1 cellular context compared by ENCODE assay signal in the genomic region with DNA sequence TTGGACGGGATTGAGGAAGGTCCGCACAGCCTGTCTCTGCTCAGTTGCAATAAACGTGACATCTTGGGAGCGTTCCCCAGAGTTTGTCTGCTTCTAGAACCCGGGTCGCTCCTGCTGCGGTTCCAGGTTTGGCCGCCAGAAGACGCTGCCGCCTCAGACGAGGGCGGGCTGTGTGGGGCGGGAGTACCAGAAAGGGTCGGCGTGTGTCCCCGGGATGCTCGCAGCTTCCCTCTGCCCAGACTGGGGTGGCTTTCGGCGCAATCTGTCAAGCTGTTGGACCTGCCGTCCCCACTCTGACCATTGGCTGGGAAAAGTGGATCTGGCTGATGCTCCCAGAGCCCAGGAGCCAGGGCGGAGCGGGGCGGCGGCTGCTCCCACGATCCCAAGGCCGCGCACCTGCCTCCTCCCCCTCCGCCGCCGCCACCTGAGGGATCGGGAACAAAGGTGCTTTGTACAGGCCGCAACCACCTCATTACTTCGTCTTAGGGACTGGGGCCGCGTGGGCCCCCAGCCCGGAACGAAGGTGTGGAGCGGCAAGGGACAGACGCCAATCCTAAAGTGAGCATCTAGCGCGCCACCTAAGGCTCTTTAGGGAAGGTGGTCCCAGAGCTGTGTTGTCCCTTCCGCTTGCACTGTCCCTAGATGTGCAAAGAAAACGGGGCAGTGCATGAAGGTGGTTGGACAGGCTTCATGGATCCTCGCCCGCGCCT.
TF ChIP-seq lines count a peak whose summit lies in the region.

No MANE protein-coding gene starts in this region.

TF ChIP-seq in HepG2, 621 proteins besides CTCF, POLR2A, EP300 and RAD21 (continued from another document and continues in another):
- TF ChIP-seq, protein P1, sequence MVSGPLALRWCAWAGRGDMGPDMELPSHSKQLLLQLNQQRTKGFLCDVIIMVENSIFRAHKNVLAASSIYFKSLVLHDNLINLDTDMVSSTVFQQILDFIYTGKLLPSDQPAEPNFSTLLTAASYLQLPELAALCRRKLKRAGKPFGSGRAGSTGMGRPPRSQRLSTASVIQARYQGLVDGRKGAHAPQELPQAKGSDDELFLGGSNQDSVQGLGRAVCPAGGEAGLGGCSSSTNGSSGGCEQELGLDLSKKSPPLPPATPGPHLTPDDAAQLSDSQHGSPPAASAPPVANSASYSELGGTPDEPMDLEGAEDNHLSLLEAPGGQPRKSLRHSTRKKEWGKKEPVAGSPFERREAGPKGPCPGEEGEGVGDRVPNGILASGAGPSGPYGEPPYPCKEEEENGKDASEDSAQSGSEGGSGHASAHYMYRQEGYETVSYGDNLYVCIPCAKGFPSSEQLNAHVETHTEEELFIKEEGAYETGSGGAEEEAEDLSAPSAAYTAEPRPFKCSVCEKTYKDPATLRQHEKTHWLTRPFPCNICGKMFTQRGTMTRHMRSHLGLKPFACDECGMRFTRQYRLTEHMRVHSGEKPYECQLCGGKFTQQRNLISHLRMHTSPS (CRISPR knock-in tag; IDR thresholded peaks at IDR 0.05; ENCODE audit: low read depth) = no peak
- TF ChIP-seq JUNB (CRISPR knock-in tag; IDR thresholded peaks at IDR 0.05; ENCODE audit: borderline replicate concordance) = no peak
- TF ChIP-seq SAFB2 (CRISPR knock-in tag; IDR thresholded peaks at IDR 0.05; ENCODE audit: borderline replicate concordance, low read depth) = 0 out of 2 replicates have a peak, but pooled peaks have one; percentile 22
- TF ChIP-seq, protein P2, sequence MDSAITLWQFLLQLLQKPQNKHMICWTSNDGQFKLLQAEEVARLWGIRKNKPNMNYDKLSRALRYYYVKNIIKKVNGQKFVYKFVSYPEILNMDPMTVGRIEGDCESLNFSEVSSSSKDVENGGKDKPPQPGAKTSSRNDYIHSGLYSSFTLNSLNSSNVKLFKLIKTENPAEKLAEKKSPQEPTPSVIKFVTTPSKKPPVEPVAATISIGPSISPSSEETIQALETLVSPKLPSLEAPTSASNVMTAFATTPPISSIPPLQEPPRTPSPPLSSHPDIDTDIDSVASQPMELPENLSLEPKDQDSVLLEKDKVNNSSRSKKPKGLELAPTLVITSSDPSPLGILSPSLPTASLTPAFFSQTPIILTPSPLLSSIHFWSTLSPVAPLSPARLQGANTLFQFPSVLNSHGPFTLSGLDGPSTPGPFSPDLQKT (CRISPR knock-in tag; IDR thresholded peaks at IDR 0.05; ENCODE audit: borderline replicate concordance) = no peak
- TF ChIP-seq YY1 (IDR thresholded peaks at IDR 0.05; ENCODE audit: insufficient read depth, insufficient replicate concordance, low read depth, low read length) = peak; percentile 33
- TF ChIP-seq ZBTB20 (CRISPR knock-in tag; IDR thresholded peaks at IDR 0.05; ENCODE audit: borderline replicate concordance, low read depth) = no peak
- no peak for TF ChIP-seq ZNF333 (CRISPR knock-in tag; IDR thresholded peaks at IDR 0.05; ENCODE audit: borderline replicate concordance)
- TF ChIP-seq ZNF501 (CRISPR knock-in tag; IDR thresholded peaks at IDR 0.05) = peak; percentile 54
- no peak for TF ChIP-seq ELF4 (CRISPR knock-in tag; IDR thresholded peaks at IDR 0.05; ENCODE audit: borderline replicate concordance)
- TF ChIP-seq ZFY (CRISPR knock-in tag; IDR thresholded peaks at IDR 0.05) = no peak
- TF ChIP-seq ZNF777 (CRISPR knock-in tag; IDR thresholded peaks at IDR 0.05) = 0 out of 2 replicates have a peak, but pooled peaks have one; percentile 56
- TF ChIP-seq, protein P3, sequence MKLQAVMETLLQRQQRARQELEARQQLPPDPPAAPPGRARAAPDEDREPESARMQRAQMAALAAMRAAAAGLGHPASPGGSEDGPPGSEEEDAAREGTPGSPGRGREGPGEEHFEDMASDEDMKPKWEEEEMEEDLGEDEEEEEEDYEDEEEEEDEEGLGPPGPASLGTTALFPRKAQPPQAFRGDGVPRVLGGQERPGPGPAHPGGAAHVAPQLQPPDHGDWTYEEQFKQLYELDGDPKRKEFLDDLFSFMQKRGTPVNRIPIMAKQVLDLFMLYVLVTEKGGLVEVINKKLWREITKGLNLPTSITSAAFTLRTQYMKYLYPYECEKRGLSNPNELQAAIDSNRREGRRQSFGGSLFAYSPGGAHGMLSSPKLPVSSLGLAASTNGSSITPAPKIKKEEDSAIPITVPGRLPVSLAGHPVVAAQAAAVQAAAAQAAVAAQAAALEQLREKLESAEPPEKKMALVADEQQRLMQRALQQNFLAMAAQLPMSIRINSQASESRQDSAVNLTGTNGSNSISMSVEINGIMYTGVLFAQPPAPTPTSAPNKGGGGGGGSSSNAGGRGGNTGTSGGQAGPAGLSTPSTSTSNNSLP (IDR thresholded peaks at IDR 0.05; ENCODE audit: low read depth, low read length) = no peak
- 0 out of 2 replicates have a peak, but pooled peaks have one; percentile 35 for TF ChIP-seq ZNF263 (CRISPR knock-in tag; IDR thresholded peaks at IDR 0.05)
- TF ChIP-seq EED (CRISPR knock-in tag; IDR thresholded peaks at IDR 0.05) = 0 out of 2 replicates have a peak, but pooled peaks have one; percentile 21
- no peak for TF ChIP-seq PRPF4 (IDR thresholded peaks at IDR 0.05; ENCODE audit: low read depth, low read length, poor library complexity, severe bottlenecking)
- TF ChIP-seq CCDC6 (CRISPR knock-in tag; IDR thresholded peaks at IDR 0.05) = no peak
- no peak; the same call in 1 of the 2 replicates for TF ChIP-seq TBX2 (CRISPR knock-in tag; IDR thresholded peaks at IDR 0.05; ENCODE audit: borderline replicate concordance)
- no peak for TF ChIP-seq ONECUT2 (CRISPR knock-in tag; IDR thresholded peaks at IDR 0.05)
- no peak for TF ChIP-seq SOX6 (IDR thresholded peaks at IDR 0.05)
- peak; percentile 24; the same call in 1 of the 2 replicates for TF ChIP-seq SOX6 (CRISPR knock-in tag; IDR thresholded peaks at IDR 0.05)
- TF ChIP-seq STAT5B (CRISPR knock-in tag; IDR thresholded peaks at IDR 0.05) = no peak
- no peak for TF ChIP-seq NFE2L1 (CRISPR knock-in tag; IDR thresholded peaks at IDR 0.05; ENCODE audit: borderline replicate concordance)
- TF ChIP-seq KMT2A (CRISPR knock-in tag; IDR thresholded peaks at IDR 0.05) = 0 out of 2 replicates have a peak, but pooled peaks have one; percentile 11
- TF ChIP-seq, protein P4, sequence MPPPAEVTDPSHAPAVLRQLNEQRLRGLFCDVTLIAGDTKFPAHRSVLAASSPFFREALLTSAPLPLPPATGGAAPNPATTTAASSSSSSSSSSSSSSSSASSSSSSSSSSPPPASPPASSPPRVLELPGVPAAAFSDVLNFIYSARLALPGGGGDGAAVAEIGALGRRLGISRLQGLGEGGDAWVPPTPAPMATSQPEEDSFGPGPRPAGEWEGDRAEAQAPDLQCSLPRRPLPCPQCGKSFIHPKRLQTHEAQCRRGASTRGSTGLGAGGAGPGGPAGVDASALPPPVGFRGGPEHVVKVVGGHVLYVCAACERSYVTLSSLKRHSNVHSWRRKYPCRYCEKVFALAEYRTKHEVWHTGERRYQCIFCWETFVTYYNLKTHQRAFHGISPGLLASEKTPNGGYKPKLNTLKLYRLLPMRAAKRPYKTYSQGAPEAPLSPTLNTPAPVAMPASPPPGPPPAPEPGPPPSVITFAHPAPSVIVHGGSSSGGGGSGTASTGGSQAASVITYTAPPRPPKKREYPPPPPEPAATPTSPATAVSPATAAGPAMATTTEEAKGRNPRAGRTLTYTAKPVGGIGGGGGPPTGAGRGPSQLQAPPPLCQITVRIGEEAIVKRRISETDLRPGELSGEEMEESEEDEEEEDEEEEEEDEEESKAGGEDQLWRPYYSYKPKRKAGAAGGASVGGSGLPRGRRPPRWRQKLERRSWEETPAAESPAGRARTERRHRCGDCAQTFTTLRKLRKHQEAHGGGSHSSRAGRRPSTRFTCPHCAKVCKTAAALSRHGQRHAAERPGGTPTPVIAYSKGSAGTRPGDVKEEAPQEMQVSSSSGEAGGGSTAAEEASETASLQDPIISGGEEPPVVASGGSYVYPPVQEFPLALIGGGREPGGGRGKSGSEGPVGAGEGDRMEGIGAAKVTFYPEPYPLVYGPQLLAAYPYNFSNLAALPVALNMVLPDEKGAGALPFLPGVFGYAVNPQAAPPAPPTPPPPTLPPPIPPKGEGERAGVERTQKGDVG (CRISPR knock-in tag; IDR thresholded peaks at IDR 0.05; ENCODE audit: borderline replicate concordance) = no peak
- TF ChIP-seq MED1 (CRISPR knock-in tag; IDR thresholded peaks at IDR 0.05) = no peak
- TF ChIP-seq ZNF451 (CRISPR knock-in tag; IDR thresholded peaks at IDR 0.05) = no peak
- 0 out of 2 replicates have a peak, but pooled peaks have one; percentile 1 for TF ChIP-seq ZNF788 (CRISPR knock-in tag; IDR thresholded peaks at IDR 0.05; ENCODE audit: borderline replicate concordance)
- TF ChIP-seq, protein P5, sequence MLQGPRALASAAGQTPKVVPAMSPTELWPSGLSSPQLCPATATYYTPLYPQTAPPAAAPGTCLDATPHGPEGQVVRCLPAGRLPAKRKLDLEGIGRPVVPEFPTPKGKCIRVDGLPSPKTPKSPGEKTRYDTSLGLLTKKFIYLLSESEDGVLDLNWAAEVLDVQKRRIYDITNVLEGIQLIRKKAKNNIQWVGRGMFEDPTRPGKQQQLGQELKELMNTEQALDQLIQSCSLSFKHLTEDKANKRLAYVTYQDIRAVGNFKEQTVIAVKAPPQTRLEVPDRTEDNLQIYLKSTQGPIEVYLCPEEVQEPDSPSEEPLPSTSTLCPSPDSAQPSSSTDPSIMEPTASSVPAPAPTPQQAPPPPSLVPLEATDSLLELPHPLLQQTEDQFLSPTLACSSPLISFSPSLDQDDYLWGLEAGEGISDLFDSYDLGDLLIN (CRISPR knock-in tag; IDR thresholded peaks at IDR 0.05; ENCODE audit: borderline replicate concordance) = no peak
- no peak; the same call in 1 of the 2 replicates for TF ChIP-seq ZNF615 (CRISPR knock-in tag; IDR thresholded peaks at IDR 0.05; ENCODE audit: borderline replicate concordance)
- TF ChIP-seq ZNF484 (CRISPR knock-in tag; IDR thresholded peaks at IDR 0.05; ENCODE audit: borderline replicate concordance, low read depth) = no peak
- no peak for TF ChIP-seq ZNF569 (CRISPR knock-in tag; IDR thresholded peaks at IDR 0.05; ENCODE audit: borderline replicate concordance)
- no peak for TF ChIP-seq ZNF75D (CRISPR knock-in tag; IDR thresholded peaks at IDR 0.05; ENCODE audit: borderline replicate concordance)
- TF ChIP-seq, protein P6, sequence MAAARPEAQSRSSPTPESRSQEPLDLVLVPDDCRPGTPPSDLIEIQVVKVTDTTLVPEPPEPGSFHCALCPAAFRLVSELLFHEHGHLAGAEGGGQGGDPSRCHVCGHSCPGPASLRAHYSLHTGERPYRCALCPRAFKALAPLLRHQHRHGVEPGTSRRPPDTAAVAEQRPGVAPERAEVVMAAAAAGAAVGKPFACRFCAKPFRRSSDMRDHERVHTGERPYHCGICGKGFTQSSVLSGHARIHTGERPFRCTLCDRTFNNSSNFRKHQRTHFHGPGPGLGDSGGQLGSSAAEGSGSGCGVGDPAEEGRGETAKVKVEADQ (CRISPR knock-in tag; IDR thresholded peaks at IDR 0.05; ENCODE audit: borderline replicate concordance) = no peak
- no peak for TF ChIP-seq GATAD2A (CRISPR knock-in tag; IDR thresholded peaks at IDR 0.05)
- TF ChIP-seq, protein P7, sequence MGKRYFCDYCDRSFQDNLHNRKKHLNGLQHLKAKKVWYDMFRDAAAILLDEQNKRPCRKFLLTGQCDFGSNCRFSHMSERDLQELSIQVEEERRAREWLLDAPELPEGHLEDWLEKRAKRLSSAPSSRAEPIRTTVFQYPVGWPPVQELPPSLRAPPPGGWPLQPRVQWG (CRISPR knock-in tag; IDR thresholded peaks at IDR 0.05; ENCODE audit: borderline replicate concordance, low read depth) = no peak
- TF ChIP-seq ZNF180 (CRISPR knock-in tag; IDR thresholded peaks at IDR 0.05; ENCODE audit: borderline replicate concordance, low read depth) = no peak
- TF ChIP-seq, protein P8, sequence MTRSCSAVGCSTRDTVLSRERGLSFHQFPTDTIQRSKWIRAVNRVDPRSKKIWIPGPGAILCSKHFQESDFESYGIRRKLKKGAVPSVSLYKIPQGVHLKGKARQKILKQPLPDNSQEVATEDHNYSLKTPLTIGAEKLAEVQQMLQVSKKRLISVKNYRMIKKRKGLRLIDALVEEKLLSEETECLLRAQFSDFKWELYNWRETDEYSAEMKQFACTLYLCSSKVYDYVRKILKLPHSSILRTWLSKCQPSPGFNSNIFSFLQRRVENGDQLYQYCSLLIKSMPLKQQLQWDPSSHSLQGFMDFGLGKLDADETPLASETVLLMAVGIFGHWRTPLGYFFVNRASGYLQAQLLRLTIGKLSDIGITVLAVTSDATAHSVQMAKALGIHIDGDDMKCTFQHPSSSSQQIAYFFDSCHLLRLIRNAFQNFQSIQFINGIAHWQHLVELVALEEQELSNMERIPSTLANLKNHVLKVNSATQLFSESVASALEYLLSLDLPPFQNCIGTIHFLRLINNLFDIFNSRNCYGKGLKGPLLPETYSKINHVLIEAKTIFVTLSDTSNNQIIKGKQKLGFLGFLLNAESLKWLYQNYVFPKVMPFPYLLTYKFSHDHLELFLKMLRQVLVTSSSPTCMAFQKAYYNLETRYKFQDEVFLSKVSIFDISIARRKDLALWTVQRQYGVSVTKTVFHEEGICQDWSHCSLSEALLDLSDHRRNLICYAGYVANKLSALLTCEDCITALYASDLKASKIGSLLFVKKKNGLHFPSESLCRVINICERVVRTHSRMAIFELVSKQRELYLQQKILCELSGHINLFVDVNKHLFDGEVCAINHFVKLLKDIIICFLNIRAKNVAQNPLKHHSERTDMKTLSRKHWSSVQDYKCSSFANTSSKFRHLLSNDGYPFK (CRISPR knock-in tag; IDR thresholded peaks at IDR 0.05; ENCODE audit: borderline replicate concordance) = peak; percentile 3; the same call in 1 of the 2 replicates
- TF ChIP-seq, protein P9, sequence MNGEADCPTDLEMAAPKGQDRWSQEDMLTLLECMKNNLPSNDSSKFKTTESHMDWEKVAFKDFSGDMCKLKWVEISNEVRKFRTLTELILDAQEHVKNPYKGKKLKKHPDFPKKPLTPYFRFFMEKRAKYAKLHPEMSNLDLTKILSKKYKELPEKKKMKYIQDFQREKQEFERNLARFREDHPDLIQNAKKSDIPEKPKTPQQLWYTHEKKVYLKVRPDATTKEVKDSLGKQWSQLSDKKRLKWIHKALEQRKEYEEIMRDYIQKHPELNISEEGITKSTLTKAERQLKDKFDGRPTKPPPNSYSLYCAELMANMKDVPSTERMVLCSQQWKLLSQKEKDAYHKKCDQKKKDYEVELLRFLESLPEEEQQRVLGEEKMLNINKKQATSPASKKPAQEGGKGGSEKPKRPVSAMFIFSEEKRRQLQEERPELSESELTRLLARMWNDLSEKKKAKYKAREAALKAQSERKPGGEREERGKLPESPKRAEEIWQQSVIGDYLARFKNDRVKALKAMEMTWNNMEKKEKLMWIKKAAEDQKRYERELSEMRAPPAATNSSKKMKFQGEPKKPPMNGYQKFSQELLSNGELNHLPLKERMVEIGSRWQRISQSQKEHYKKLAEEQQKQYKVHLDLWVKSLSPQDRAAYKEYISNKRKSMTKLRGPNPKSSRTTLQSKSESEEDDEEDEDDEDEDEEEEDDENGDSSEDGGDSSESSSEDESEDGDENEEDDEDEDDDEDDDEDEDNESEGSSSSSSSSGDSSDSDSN (CRISPR knock-in tag; IDR thresholded peaks at IDR 0.05) = no peak
- TF ChIP-seq, protein P10, sequence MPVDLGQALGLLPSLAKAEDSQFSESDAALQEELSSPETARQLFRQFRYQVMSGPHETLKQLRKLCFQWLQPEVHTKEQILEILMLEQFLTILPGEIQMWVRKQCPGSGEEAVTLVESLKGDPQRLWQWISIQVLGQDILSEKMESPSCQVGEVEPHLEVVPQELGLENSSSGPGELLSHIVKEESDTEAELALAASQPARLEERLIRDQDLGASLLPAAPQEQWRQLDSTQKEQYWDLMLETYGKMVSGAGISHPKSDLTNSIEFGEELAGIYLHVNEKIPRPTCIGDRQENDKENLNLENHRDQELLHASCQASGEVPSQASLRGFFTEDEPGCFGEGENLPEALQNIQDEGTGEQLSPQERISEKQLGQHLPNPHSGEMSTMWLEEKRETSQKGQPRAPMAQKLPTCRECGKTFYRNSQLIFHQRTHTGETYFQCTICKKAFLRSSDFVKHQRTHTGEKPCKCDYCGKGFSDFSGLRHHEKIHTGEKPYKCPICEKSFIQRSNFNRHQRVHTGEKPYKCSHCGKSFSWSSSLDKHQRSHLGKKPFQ (CRISPR knock-in tag; IDR thresholded peaks at IDR 0.05; ENCODE audit: insufficient replicate concordance) = no peak
- TF ChIP-seq U2AF2 (IDR thresholded peaks at IDR 0.05; ENCODE audit: low read depth, low read length) = no peak
- TF ChIP-seq ZNF143 (CRISPR knock-in tag; IDR thresholded peaks at IDR 0.05) = no peak
